In genomic region chr22:27480487-27480886, GRCh38 we compare ENCODE assay signal across 13 cellular contexts.
DNase-seq lines count a peak whose midpoint lies in the region; ATAC-seq and TF ChIP-seq lines count a peak whose summit lies in the region.
"Had no signal": no experiment of that assay in that cellular context is flagged by ENCODE, and none has a peak within 500 bp of the region (broad histone marks: within the 10 kb centered on the region; RNA-seq: fewer than 3 reads in every experiment).

No MANE protein-coding gene starts in this region.

- H3K27me3 ChIP-seq in IMR-90 (ENCODE audit: control insufficient read depth, insufficient read depth, low read length) (peaks cover 9% of the 10 kb centered on the region), iPS-20b (ENCODE audit: insufficient read depth, low read length) (no peaks in the 10 kb centered on the region; the same call in 1 of the 2 replicates), heart right ventricle (peaks cover 0 to 65% (median 36%) of the 10 kb centered on the region in 7 donors)
- H3K27me3 ChIP-seq: SJSA1 had no signal

- BruUV-seq in IMR-90 (replicated peaks; lab: Mats Ljungman, UMichigan), result no TSS peak

- H3K4me2 ChIP-seq in IMR-90 (ENCODE audit: low read depth, low read length), result no peak overlapping the region

- no peak overlapping the region for H3K14ac ChIP-seq in IMR-90 (replicated peaks; ENCODE audit: low read depth, low read length)

- H4K5ac ChIP-seq in IMR-90 (ENCODE audit: low read depth, low read length), result no peak overlapping the region

- H3K4ac ChIP-seq in IMR-90 (ENCODE audit: low read depth, low read length), result no peak overlapping the region; the same call in 1 of the 2 replicates

- no peak overlapping the region for H4K91ac ChIP-seq in IMR-90 (ENCODE audit: insufficient read depth, low read depth, low read length)

- no peak overlapping the region for H2BK5ac ChIP-seq in IMR-90 (ENCODE audit: low read depth, low read length, poor library complexity, severe bottlenecking)

- no peaks in the 10 kb centered on the region for H4K20me1 ChIP-seq in IMR-90 (ENCODE audit: insufficient read depth, low read length)

- CTCF ChIA-PET in IMR-90 (lab: Yijun Ruan, JAX), result no interaction called here

- no peak for TF ChIP-seq POLR2A in IMR-90 (IDR thresholded peaks at IDR 0.05; ENCODE audit: low read depth, low read length)

- no peak overlapping the region for H3K23ac ChIP-seq in IMR-90 (ENCODE audit: low read depth, low read length)

- no peak for ATAC-seq in IMR-90 (ENCODE audit: low read depth)
- ATAC-seq in HG03469 (IDR thresholded peaks at IDR 0.05; ENCODE audit: unreplicated experiment), result no peak
- ATAC-seq in heart right ventricle, result no peak
- ATAC-seq: activated T-cell treated with anti-CD3 and anti-CD28 coated beads, Interleukin-2, amount 50 U/mL, for 4 hours; stimulated activated naive CD8-positive, alpha-beta T cell treated with anti-CD3 and anti-CD28 coated beads, Interleukin-15, amount 100 ng/mL, for 72 hours had no signal

- H2AK5ac ChIP-seq in IMR-90 (ENCODE audit: low read depth, low read length), result no peak overlapping the region

- H2BK120ac ChIP-seq in IMR-90 (ENCODE audit: low read depth, low read length), result peak overlapping the region; percentile 12; the same call in 1 of the 2 replicates

- no peak overlapping the region for H3K4me3 ChIP-seq in IMR-90 (ENCODE audit: insufficient read depth, low read depth, low read length)
- no peak overlapping the region for H3K4me3 ChIP-seq in iPS-20b (ENCODE audit: low read length)
- no peak overlapping the region for H3K4me3 ChIP-seq in heart right ventricle
- H3K4me3 ChIP-seq: SJSA1 had no signal

- H3K9ac ChIP-seq in IMR-90 (ENCODE audit: low read depth, low read length), result no peak overlapping the region
- H3K9ac ChIP-seq in iPS-20b (ENCODE audit: low read depth, low read length), result peak overlapping the region; percentile 8; the same call in 1 of the 2 replicates

- 49% methylated on average over 3 of the region's 9 CpGs; no CpG with 5 or more reads in 1 of the 2 experiments for WGBS in IMR-90 (ENCODE audit: extremely low coverage in 2 of 2, insufficient read length in 1 of 2), 2 experiments
- 42 to 54% methylated on average over 9 of the region's 9 CpGs for WGBS in heart right ventricle, 2 donors

- H3K79me1 ChIP-seq in IMR-90 (ENCODE audit: low read depth in 1 of 2, low read length in 2 of 2), result no peaks in the 10 kb centered on the region

- TF ChIP-seq CTCF in IMR-90 (conservative IDR thresholded peaks at IDR 0.05; ENCODE audit: low read depth, low read length), result no peak
- TF ChIP-seq CTCF in heart right ventricle (IDR thresholded peaks at IDR 0.05), result no peak

- H2BK15ac ChIP-seq in IMR-90 (ENCODE audit: low read depth, low read length), result no peak overlapping the region

- H3K18ac ChIP-seq in IMR-90 (ENCODE audit: low read depth, low read length), result no peak overlapping the region

- no peak overlapping the region for H4K8ac ChIP-seq in IMR-90 (ENCODE audit: low read depth in 2 of 2, low read length in 2 of 2)

- H2AK9ac ChIP-seq in IMR-90 (replicated peaks; ENCODE audit: low read depth, low read length, poor library complexity), result no peak overlapping the region

- H2BK20ac ChIP-seq in IMR-90 (ENCODE audit: low read depth, low read length), result no peak overlapping the region

- H3K27ac ChIP-seq in IMR-90 (ENCODE audit: insufficient read depth, low read length) (no peak overlapping the region), iPS-20b (ENCODE audit: low read length) (no peak overlapping the region), heart right ventricle (no peak overlapping the region)
- H3K27ac ChIP-seq: SJSA1 had no signal

- intact Hi-C loops in IMR-90 (cut with micrococcal nuclease) (no loop called here), heart right ventricle (cut with DNase I) (loop anchor here in 2 of 10 donors (5.0 kb wide), 2 partner anchors 48 to 418 kb away; no protein-coding TSS in a partner anchor)

- dilution Hi-C loops in IMR-90 (cut with HindIII; ENCODE audit: low sequenced_read_pairs, unreplicated experiment), result no loop called here

- H2AFZ ChIP-seq in IMR-90 (replicated peaks; ENCODE audit: low read length, poor library complexity), result no peak overlapping the region

- H3K9me1 ChIP-seq in IMR-90 (ENCODE audit: insufficient read depth, low read length), result peaks cover 13% of the 10 kb centered on the region

- H3K36me3 ChIP-seq in IMR-90 (ENCODE audit: control insufficient read depth, insufficient read depth, low read length) (no peaks in the 10 kb centered on the region), iPS-20b (ENCODE audit: insufficient read depth, low read depth, low read length) (no peaks in the 10 kb centered on the region), heart right ventricle (no peaks in the 10 kb centered on the region)
- H3K36me3 ChIP-seq: SJSA1 had no signal

- H3K9me3 ChIP-seq in IMR-90 (ENCODE audit: control insufficient read depth, insufficient read depth, low read length) (no peaks in the 10 kb centered on the region), iPS-20b (ENCODE audit: insufficient read depth, low read depth, low read length) (no peaks in the 10 kb centered on the region), heart right ventricle (no peaks in the 10 kb centered on the region)
- H3K9me3 ChIP-seq: SJSA1 had no signal

- POLR2A ChIA-PET in IMR-90 (lab: Charles Lee; ENCODE audit: unreplicated experiment), result no interaction called here

- in situ Hi-C loops in IMR-90 (cut with MboI; ENCODE audit: low sequenced_read_pairs), result no loop called here

- H3K4me1 ChIP-seq in IMR-90 (ENCODE audit: control insufficient read depth, insufficient read depth, low read length) (peaks cover 14% of the 10 kb centered on the region), iPS-20b (ENCODE audit: insufficient read depth, low read length) (peaks cover 30% of the 10 kb centered on the region), heart right ventricle (peaks cover 0 to under 1% (median 0%) of the 10 kb centered on the region in 9 donors)

- TF ChIP-seq RAD21 in IMR-90 (IDR thresholded peaks at IDR 0.05; ENCODE audit: low read length), result no peak

- DNase-seq in IMR-90 (no peak), NCI-H69 (lab: John Stamatoyannopoulos, UW) (peak; percentile 73), retina (peak; percentile 84), NCI-H1694 (lab: John Stamatoyannopoulos, UW) (no peak), heart right ventricle (no peak), kidney glomerular epithelial cell (lab: John Stamatoyannopoulos, UW) (no peak)
- DNase-seq: activated T-cell treated with anti-CD3 and anti-CD28 coated beads, Interleukin-2, amount 50 U/mL, for 4 hours; glutamatergic neuron; NCI-H774; stimulated activated naive CD8-positive, alpha-beta T cell treated with anti-CD3 and anti-CD28 coated beads, Interleukin-15, amount 100 ng/mL, for 72 hours had no signal

- no peak overlapping the region for H3K56ac ChIP-seq in IMR-90 (ENCODE audit: extremely low read depth, insufficient read depth, low read length)

TF ChIP-seq in IMR-90, 13 proteins besides CTCF, POLR2A, EP300 and RAD21:
- TF ChIP-seq MAZ (IDR thresholded peaks at IDR 0.05; ENCODE audit: borderline replicate concordance, low read depth, low read length), result no peak
- no peak for TF ChIP-seq RFX5 (IDR thresholded peaks at IDR 0.05; ENCODE audit: low read depth, low read length)
- no peak for TF ChIP-seq CHD1 (IDR thresholded peaks at IDR 0.05; ENCODE audit: low read depth, low read length)
- TF ChIP-seq FOS (IDR thresholded peaks at IDR 0.05; ENCODE audit: low read depth, low read length), result no peak
- no peak for TF ChIP-seq USF2 (IDR thresholded peaks at IDR 0.05; ENCODE audit: low read depth, low read length)
- TF ChIP-seq ELK1 (IDR thresholded peaks at IDR 0.05; ENCODE audit: borderline replicate concordance, low read depth, low read length), result no peak
- TF ChIP-seq SMC3 (IDR thresholded peaks at IDR 0.05; ENCODE audit: low read depth, low read length), result no peak
- no peak for TF ChIP-seq NFE2L2 (IDR thresholded peaks at IDR 0.05; ENCODE audit: low read depth, low read length)
- TF ChIP-seq RCOR1 (IDR thresholded peaks at IDR 0.05; ENCODE audit: insufficient replicate concordance, low read length), result no peak
- TF ChIP-seq MAFK (IDR thresholded peaks at IDR 0.05; ENCODE audit: low read depth, low read length), result no peak
- no peak for TF ChIP-seq MXI1 (IDR thresholded peaks at IDR 0.05; ENCODE audit: borderline replicate concordance, low read depth, low read length)
- TF ChIP-seq CEBPB (IDR thresholded peaks at IDR 0.05; ENCODE audit: low read depth, low read length), result no peak
- TF ChIP-seq BHLHE40 (IDR thresholded peaks at IDR 0.05; ENCODE audit: low read depth, low read length), result no peak
TF ChIP-seq in IMR-90: peak in this region for 0.

Comparison
In these comparisons a context has a peak if more than half of its experiments do, and no peak if none do; other contexts are left out.
1. DNase-seq: peak in NCI-H69 (single experiment) and retina (single experiment); none in IMR-90 (single experiment), NCI-H1694 (single experiment), heart right ventricle (0 of 2) and kidney glomerular epithelial cell (single experiment).